Comparison of ENCODE assay signal across 10 cellular contexts in genomic region chr6:42279966-42280629, GRCh38.
DNase-seq lines count a peak whose midpoint lies in the region; ATAC-seq and TF ChIP-seq lines count a peak whose summit lies in the region.
"Had no signal": no experiment of that assay in that cellular context is flagged by ENCODE, and none has a peak within 500 bp of the region (broad histone marks: within the 10 kb centered on the region; RNA-seq: fewer than 3 reads in every experiment).

No MANE protein-coding gene starts in this region.

- ATAC-seq in left lung (peak; percentile 47), GM21360 (IDR thresholded peaks at IDR 0.05; ENCODE audit: unreplicated experiment) (no peak), HG03039 (IDR thresholded peaks at IDR 0.05; ENCODE audit: unreplicated experiment) (no peak)

- dilution Hi-C loops in mammary epithelial cell (cut with HindIII; ENCODE audit: low sequenced_read_pairs) = no loop called here

- H3K4me3 Mint-ChIP-seq in activated T-cell treated with anti-CD3 and anti-CD28 coated beads, Interleukin-2, amount 50 U/mL, for 24 hours = no peak overlapping the region

- no peaks in the 10 kb centered on the region for H3K9me3 ChIP-seq in mammary epithelial cell (replicated peaks; ENCODE audit: insufficient read depth, low read length)
- H3K9me3 ChIP-seq in left lung = no peaks in the 10 kb centered on the region
- no peaks in the 10 kb centered on the region for H3K9me3 ChIP-seq in WERI-Rb-1 (ENCODE audit: severe bottlenecking)

- CTCF ChIA-PET in mammary epithelial cell (lab: Charles Lee; ENCODE audit: low non-redundant PET) = no interaction called here

- H3K4me3 ChIP-seq in mammary epithelial cell (replicated peaks in 1 of 3; ENCODE audit: insufficient read depth in 1 of 3, low read depth in 2 of 3, low read length in 3 of 3) = no peak overlapping the region
- H3K4me3 ChIP-seq in left lung = peak overlapping the region in 1 of 2 donors; percentile 4
- no peak overlapping the region for H3K4me3 ChIP-seq in urinary bladder (ENCODE audit: low read depth, low read length)
- no peak overlapping the region for H3K4me3 ChIP-seq in WERI-Rb-1 (ENCODE audit: low read depth, low read length)

- H3K4me2 ChIP-seq in mammary epithelial cell (ENCODE audit: insufficient read depth, low read depth, low read length) = peak overlapping the region; percentile 70

- in situ Hi-C loops in mammary epithelial cell (cut with MboI; ENCODE audit: low sequenced_read_pairs in 2 of 2) = no loop called here

- intact Hi-C loops in mammary epithelial cell (cut with micrococcal nuclease) (no loop called here), left lung (cut with DNase I) (no loop called here)

- peak overlapping the region; percentile 83 for H3K27ac ChIP-seq in mammary epithelial cell (ENCODE audit: insufficient read depth, low read depth, low read length)
- peak overlapping the region in 1 of 2 donors; percentile 68 for H3K27ac ChIP-seq in left lung
- peak overlapping the region; percentile 27 for H3K27ac ChIP-seq in urinary bladder (ENCODE audit: low read depth)
- H3K27ac ChIP-seq in WERI-Rb-1 = no peak overlapping the region

- H3K4me1 Mint-ChIP-seq in activated T-cell treated with anti-CD3 and anti-CD28 coated beads, Interleukin-2, amount 50 U/mL, for 24 hours (ENCODE audit: low read depth) = peaks cover 60% of the 10 kb centered on the region

- no peaks in the 10 kb centered on the region for H4K20me1 ChIP-seq in mammary epithelial cell (ENCODE audit: insufficient read depth, low read length)

- H3K79me2 ChIP-seq in mammary epithelial cell (ENCODE audit: insufficient read depth, low read length) = no peaks in the 10 kb centered on the region

- peaks cover 8% of the 10 kb centered on the region for H3K36me3 Mint-ChIP-seq in activated T-cell treated with anti-CD3 and anti-CD28 coated beads, Interleukin-2, amount 50 U/mL, for 24 hours (ENCODE audit: low read depth)

- H3K4me1 ChIP-seq in mammary epithelial cell (ENCODE audit: insufficient read depth, low read length) = peaks cover 36% of the 10 kb centered on the region
- peaks cover 14 to 34% of the 10 kb centered on the region in 2 donors for H3K4me1 ChIP-seq in left lung
- peaks cover 4% of the 10 kb centered on the region for H3K4me1 ChIP-seq in urinary bladder (ENCODE audit: insufficient read depth)

- H3K27ac Mint-ChIP-seq in activated T-cell treated with anti-CD3 and anti-CD28 coated beads, Interleukin-2, amount 50 U/mL, for 24 hours = peak overlapping the region; percentile 79

- no peak overlapping the region for H3K9ac ChIP-seq in mammary epithelial cell (ENCODE audit: insufficient read depth, low read length)

- BruUV-seq in mammary epithelial cell (replicated peaks; lab: Mats Ljungman, UMichigan) = no TSS peak

- peak overlapping the region; percentile 70 for H2AFZ ChIP-seq in mammary epithelial cell (ENCODE audit: low read depth, low read length)

- 49% methylated on average over 24 of the region's 24 CpGs for WGBS in mammary epithelial cell (ENCODE audit: low coverage, missing lambda C conversion rate)
- 30% methylated on average over 24 of the region's 24 CpGs for WGBS in urinary bladder

- no peak for DNase-seq in activated T-cell treated with anti-CD3 and anti-CD28 coated beads, Interleukin-2, amount 50 U/mL, for 24 hours
- no peak for DNase-seq in activated T-cell treated with anti-CD3 and anti-CD28 coated beads for 4 hours
- no peak for DNase-seq in mammary epithelial cell
- peak; percentile 52 to 57 for DNase-seq in left lung
- no peak for DNase-seq in WERI-Rb-1
- DNase-seq: NCI-H1048, SW 1271 had no signal

- no peaks in the 10 kb centered on the region for H3K9me3 Mint-ChIP-seq in activated T-cell treated with anti-CD3 and anti-CD28 coated beads, Interleukin-2, amount 50 U/mL, for 24 hours

- H3K27me3 ChIP-seq in mammary epithelial cell (ENCODE audit: insufficient read depth, low read length) (no peaks in the 10 kb centered on the region), left lung (no peaks in the 10 kb centered on the region), WERI-Rb-1 (ENCODE audit: insufficient read depth, low read depth, severe bottlenecking) (no peaks in the 10 kb centered on the region)

- no peaks in the 10 kb centered on the region for H3K27me3 Mint-ChIP-seq in activated T-cell treated with anti-CD3 and anti-CD28 coated beads, Interleukin-2, amount 50 U/mL, for 24 hours

- TF ChIP-seq CTCF in mammary epithelial cell (conservative IDR thresholded peaks at IDR 0.05 in 1 of 2, IDR thresholded peaks at IDR 0.05 in 1 of 2; ENCODE audit: extremely low read depth in 1 of 2, insufficient read depth in 1 of 2, low read depth in 1 of 2, low read length in 2 of 2) (no peak), left lung (IDR thresholded peaks at IDR 0.05) (no peak), WERI-Rb-1 (IDR thresholded peaks at IDR 0.05; ENCODE audit: low read depth, low read length) (no peak)

- H3K36me3 ChIP-seq in mammary epithelial cell (ENCODE audit: insufficient read depth, low read length) (no peaks in the 10 kb centered on the region), left lung (no peaks in the 10 kb centered on the region), urinary bladder (ENCODE audit: insufficient read depth) (no peaks in the 10 kb centered on the region), WERI-Rb-1 (no peaks in the 10 kb centered on the region; the same call in 1 of the 2 replicates)

Comparison
In these comparisons a context has a peak if more than half of its experiments do, and no peak if none do; other contexts are left out.
1. DNase-seq: peak in left lung (2 of 2); none in activated T-cell treated with anti-CD3 and anti-CD28 coated beads, Interleukin-2, amount 50 U/mL, for 24 hours (single experiment), activated T-cell treated with anti-CD3 and anti-CD28 coated beads for 4 hours (single experiment), mammary epithelial cell (single experiment) and WERI-Rb-1 (single experiment).